12 cellular contexts compared by ENCODE assay signal in genomic region chr1:56146449-56146848, GRCh38.
DNase-seq lines count a peak whose midpoint lies in the region; ATAC-seq and TF ChIP-seq lines count a peak whose summit lies in the region.
"Had no signal": no experiment of that assay in that cellular context is flagged by ENCODE, and none has a peak within 500 bp of the region (broad histone marks: within the 10 kb centered on the region; RNA-seq: fewer than 3 reads in every experiment).

No MANE protein-coding gene starts in this region.

- H3K4me3 ChIP-seq in esophagus muscularis mucosa = no peak overlapping the region
- no peak overlapping the region for H3K4me3 ChIP-seq in mucosa of descending colon
- no peak overlapping the region for H3K4me3 ChIP-seq in aorta (ENCODE audit: low read length in 2 of 2)
- H3K4me3 ChIP-seq: lower lobe of right lung, tibial nerve had no signal

- H3K27me3 ChIP-seq in esophagus muscularis mucosa (no peaks in the 10 kb centered on the region), aorta (ENCODE audit: control insufficient read depth in 1 of 2, insufficient read depth in 2 of 2, low read length in 1 of 2) (no peaks in the 10 kb centered on the region)
- H3K27me3 ChIP-seq: tibial nerve had no signal

- TF ChIP-seq CTCF in esophagus muscularis mucosa (IDR thresholded peaks at IDR 0.05) (no peak), mucosa of descending colon (IDR thresholded peaks at IDR 0.05) (no peak)

- DNase-seq in Right ventricle myocardium superior = no peak
- DNase-seq in cardiac septum (ENCODE audit: low spot score) = no peak
- no peak for DNase-seq in esophagus muscularis mucosa (ENCODE audit: extremely low spot score)
- DNase-seq in mucosa of descending colon = no peak
- DNase-seq in aorta = no peak
- DNase-seq in GDM1 (lab: John Stamatoyannopoulos, UW) = no peak
- DNase-seq: endodermal cell, lower lobe of right lung, NCI-H69 had no signal

- TF ChIP-seq EP300 in esophagus muscularis mucosa (IDR thresholded peaks at IDR 0.05) = no peak

- H3K27ac ChIP-seq in esophagus muscularis mucosa (replicated peaks in 1 of 4) (peak overlapping the region; percentile 32 to 53 (median 50)), aorta (ENCODE audit: low read depth in 1 of 2, low read length in 2 of 2) (no peak overlapping the region)
- H3K27ac ChIP-seq: lower lobe of right lung had no signal

- intact Hi-C loops in Right ventricle myocardium superior (cut with DNase I) = no loop called here
- intact Hi-C loops in cardiac septum (cut with DNase I) = loop anchor here (5.0 kb wide), 3 partner anchors 64 to 431 kb away; partner anchors contain the start of gene PLPP3
- intact Hi-C loops in esophagus muscularis mucosa (cut with DNase I) = no loop called here
- intact Hi-C loops in mucosa of descending colon (cut with DNase I, micrococcal nuclease) = no loop called here
- intact Hi-C loops in aorta (cut with DNase I) = no loop called here

- ATAC-seq in Right ventricle myocardium superior (ENCODE audit: poor library complexity) (peak; percentile 59), mucosa of descending colon (peak; percentile 30), aorta (ENCODE audit: low FRiP score) (peak; percentile 79), GM19395 (IDR thresholded peaks at IDR 0.05; ENCODE audit: unreplicated experiment) (no peak), GM18870 (IDR thresholded peaks at IDR 0.05; ENCODE audit: unreplicated experiment) (no peak)

- no peaks in the 10 kb centered on the region for H3K36me3 ChIP-seq in esophagus muscularis mucosa
- H3K36me3 ChIP-seq in mucosa of descending colon (ENCODE audit: low read depth) = no peaks in the 10 kb centered on the region
- no peaks in the 10 kb centered on the region for H3K36me3 ChIP-seq in aorta (ENCODE audit: control insufficient read depth in 1 of 2, insufficient read depth in 2 of 2, low read length in 1 of 2)
- H3K36me3 ChIP-seq: lower lobe of right lung, tibial nerve had no signal

- H3K9me3 ChIP-seq in esophagus muscularis mucosa = no peaks in the 10 kb centered on the region
- no peaks in the 10 kb centered on the region for H3K9me3 ChIP-seq in mucosa of descending colon
- H3K9me3 ChIP-seq in aorta (ENCODE audit: control insufficient read depth, low read length) = no peaks in the 10 kb centered on the region
- H3K9me3 ChIP-seq: lower lobe of right lung, tibial nerve had no signal

- H3K4me1 ChIP-seq in esophagus muscularis mucosa (peaks cover 7 to 26% (median 23%) of the 10 kb centered on the region in 4 donors), mucosa of descending colon (ENCODE audit: low read depth) (peaks cover 18% of the 10 kb centered on the region), aorta (ENCODE audit: control insufficient read depth in 1 of 2, insufficient read depth in 2 of 2, low read length in 2 of 2) (peaks cover 1 to 10% of the 10 kb centered on the region in 2 donors)

- WGBS in esophagus muscularis mucosa = 52% methylated on average over 2 of the region's 2 CpGs
- WGBS in aorta, 2 donors = 26 to 36% methylated on average over 2 of the region's 2 CpGs

- TF ChIP-seq POLR2A in esophagus muscularis mucosa (IDR thresholded peaks at IDR 0.05; ENCODE audit: low read depth) = no peak

Comparison
In these comparisons a context has a peak if more than half of its experiments do, and no peak if none do; other contexts are left out.
1. ATAC-seq: peak in Right ventricle myocardium superior (single experiment), mucosa of descending colon (single experiment) and aorta (single experiment); none in GM19395 (single experiment) and GM18870 (single experiment).
2. H3K27ac ChIP-seq: peak in esophagus muscularis mucosa (4 of 4); none in aorta (0 of 2).